In the genomic region with DNA sequence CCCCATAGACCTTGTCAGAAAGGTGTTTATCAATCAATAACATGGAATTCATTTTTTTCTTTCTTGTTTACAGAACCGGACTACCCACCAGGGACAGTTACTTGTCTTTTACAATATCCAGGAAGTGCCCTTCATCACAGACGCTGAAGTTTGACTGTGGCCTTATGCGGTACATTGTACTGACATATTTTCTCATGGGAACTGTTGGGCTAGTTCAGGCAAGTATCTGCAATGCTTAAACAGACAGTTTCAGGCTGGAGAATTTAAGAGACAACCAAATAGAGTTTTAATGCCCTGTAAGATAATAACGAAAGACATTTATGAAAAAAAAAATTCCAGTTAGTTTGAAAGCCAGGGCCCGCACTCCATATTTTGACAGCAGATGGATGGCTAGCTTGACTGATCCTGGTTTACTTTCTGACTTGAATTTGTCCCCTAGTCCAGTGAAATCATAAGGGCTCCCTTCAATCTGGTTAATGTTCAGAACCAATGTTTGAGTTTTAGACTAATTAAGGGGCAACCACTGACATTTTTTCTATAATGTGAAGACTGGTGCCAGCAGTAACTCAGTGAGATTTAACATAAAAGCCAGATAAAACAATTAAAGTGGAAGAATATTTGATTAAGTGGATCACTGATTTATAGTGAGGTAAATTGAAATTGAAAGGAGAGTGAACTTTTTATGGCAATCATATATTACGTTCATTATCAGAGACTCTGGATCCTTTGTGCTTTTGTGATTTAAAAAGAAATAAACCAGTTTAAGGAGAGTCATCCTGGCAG, we compare ENCODE assay signal across 19 cellular contexts.
"Had no signal": no experiment of that assay in that cellular context is flagged by ENCODE, and none has a peak within 500 bp of the region (broad histone marks: within the 10 kb centered on the region; RNA-seq: fewer than 3 reads in every experiment).

No MANE protein-coding gene starts in this region.

- H3K4me1 Mint-ChIP-seq: activated naive CD4-positive, alpha-beta T cell treated with anti-CD3 and anti-CD28 coated beads, Interleukin-2, amount 50 U/mL, for 24 hours had no signal

- H3K36me3 Mint-ChIP-seq: activated naive CD4-positive, alpha-beta T cell treated with anti-CD3 and anti-CD28 coated beads, Interleukin-2, amount 50 U/mL, for 24 hours had no signal

- H3K9me3 ChIP-seq: body of pancreas, SJSA1 had no signal

- H3K27ac Mint-ChIP-seq: activated CD8-positive, alpha-beta T cell treated with anti-CD3 and anti-CD28 coated beads for 36 hours; activated naive CD4-positive, alpha-beta T cell treated with anti-CD3 and anti-CD28 coated beads, Interleukin-2, amount 50 U/mL, for 24 hours had no signal

- H3K9me3 Mint-ChIP-seq: activated CD8-positive, alpha-beta T cell treated with anti-CD3 and anti-CD28 coated beads for 36 hours; activated naive CD4-positive, alpha-beta T cell treated with anti-CD3 and anti-CD28 coated beads, Interleukin-2, amount 50 U/mL, for 24 hours had no signal

- H3K4me3 Mint-ChIP-seq: activated CD8-positive, alpha-beta T cell treated with anti-CD3 and anti-CD28 coated beads for 36 hours; activated naive CD4-positive, alpha-beta T cell treated with anti-CD3 and anti-CD28 coated beads, Interleukin-2, amount 50 U/mL, for 24 hours had no signal

- H3K27ac ChIP-seq: body of pancreas, SJSA1, WERI-Rb-1 had no signal

- H3K27me3 Mint-ChIP-seq: activated naive CD4-positive, alpha-beta T cell treated with anti-CD3 and anti-CD28 coated beads, Interleukin-2, amount 50 U/mL, for 24 hours had no signal

- H3K4me1 ChIP-seq: body of pancreas had no signal

- H3K36me3 ChIP-seq: SJSA1, WERI-Rb-1 had no signal

- H3K27me3 ChIP-seq: body of pancreas had no signal

- DNase-seq: activated CD4-positive, alpha-beta T cell treated with anti-CD3 and anti-CD28 coated beads for 4 hours; activated CD8-positive, alpha-beta memory T cell treated with anti-CD3 and anti-CD28 coated beads, Interleukin-2, amount 50 U/mL, for 4 hours; activated CD8-positive, alpha-beta T cell treated with anti-CD3 and anti-CD28 coated beads for 36 hours; activated naive CD4-positive, alpha-beta T cell; aorta; body of pancreas; KG1; NCI-H1048; NCI-H146; NCI-H187 treated with DMSO at 0.1 percent for 48 hours; NCI-H2081 treated with DMSO at 0.1 percent for 48 hours; NCI-H446; NCI-H524; PC-3; SHP77; T-helper 1 cell; WERI-Rb-1 had no signal

- H3K4me3 ChIP-seq: body of pancreas, SJSA1 had no signal
